Comparison of ENCODE assay signal across 1 cellular context in genomic region chr18:48488388-48488850, GRCh38.
TF ChIP-seq lines count a peak whose summit lies in the region.

No MANE protein-coding gene starts in this region.

TF ChIP-seq in HepG2, 621 proteins besides CTCF, POLR2A, EP300 and RAD21 (continued from another document and continues in another):
- TF ChIP-seq RERE (CRISPR knock-in tag; IDR thresholded peaks at IDR 0.05; ENCODE audit: low read depth) (peak; percentile 75; the same call in 1 of the 2 replicates), ZSCAN20 (CRISPR knock-in tag; IDR thresholded peaks at IDR 0.05; ENCODE audit: borderline replicate concordance) (no peak), ZMAT5 (CRISPR knock-in tag; IDR thresholded peaks at IDR 0.05; ENCODE audit: borderline replicate concordance, low read depth) (no peak), TFDP1 (CRISPR knock-in tag; IDR thresholded peaks at IDR 0.05; ENCODE audit: borderline replicate concordance) (peak; percentile 13; the same call in 1 of the 2 replicates), ZNF782 (CRISPR knock-in tag; IDR thresholded peaks at IDR 0.05; ENCODE audit: borderline replicate concordance) (no peak), IRF2 (CRISPR knock-in tag; IDR thresholded peaks at IDR 0.05) (peak; percentile 50; the same call in 1 of the 2 replicates), CCDC6 (CRISPR knock-in tag; IDR thresholded peaks at IDR 0.05) (no peak), ZNF83 (CRISPR knock-in tag; IDR thresholded peaks at IDR 0.05; ENCODE audit: borderline replicate concordance) (no peak), MXD4 (CRISPR knock-in tag; IDR thresholded peaks at IDR 0.05) (no peak; the same call in 1 of the 2 replicates), RNF2 (conservative IDR thresholded peaks at IDR 0.05; ENCODE audit: low read depth) (no peak), HOXA3 (CRISPR knock-in tag; IDR thresholded peaks at IDR 0.05) (peak; percentile 81), MATR3 (CRISPR knock-in tag; IDR thresholded peaks at IDR 0.05) (no peak), ZNF503 (CRISPR knock-in tag; IDR thresholded peaks at IDR 0.05) (peak; percentile 84), ETV6 (CRISPR knock-in tag; conservative IDR thresholded peaks at IDR 0.05) (no peak), ZFP36 (IDR thresholded peaks at IDR 0.05; ENCODE audit: borderline replicate concordance, low read depth, low read length, partially characterized antibody) (no peak), MED8 (CRISPR knock-in tag; IDR thresholded peaks at IDR 0.05; ENCODE audit: insufficient replicate concordance) (no peak), ZNF597 (CRISPR knock-in tag; IDR thresholded peaks at IDR 0.05) (no peak), THAP11 (CRISPR knock-in tag; IDR thresholded peaks at IDR 0.05) (peak; percentile 67; the same call in 1 of the 2 replicates), ZNF225 (CRISPR knock-in tag; IDR thresholded peaks at IDR 0.05) (no peak), ZNF569 (CRISPR knock-in tag; IDR thresholded peaks at IDR 0.05; ENCODE audit: borderline replicate concordance) (no peak), ZSCAN9 (CRISPR knock-in tag; IDR thresholded peaks at IDR 0.05; ENCODE audit: borderline replicate concordance) (peak; percentile 89; the same call in 1 of the 2 replicates), KDM5A (IDR thresholded peaks at IDR 0.05; ENCODE audit: borderline replicate concordance, low read length) (no peak), GPBP1L1 (CRISPR knock-in tag; IDR thresholded peaks at IDR 0.05) (no peak), SRSF9 (IDR thresholded peaks at IDR 0.05; ENCODE audit: borderline replicate concordance, insufficient read depth, low read depth, low read length, poor library complexity, severe bottlenecking) (no peak), ZNF549 (CRISPR knock-in tag; IDR thresholded peaks at IDR 0.05) (no peak), ZNF652 (CRISPR knock-in tag; IDR thresholded peaks at IDR 0.05; ENCODE audit: borderline replicate concordance, low read depth) (no peak), CENPBD1 (CRISPR knock-in tag; IDR thresholded peaks at IDR 0.05; ENCODE audit: borderline replicate concordance, low read depth) (no peak), ZNF615 (CRISPR knock-in tag; IDR thresholded peaks at IDR 0.05; ENCODE audit: borderline replicate concordance) (no peak), ZNF577 (CRISPR knock-in tag; IDR thresholded peaks at IDR 0.05; ENCODE audit: borderline replicate concordance, low read depth) (no peak)
- TF ChIP-seq, protein P1, sequence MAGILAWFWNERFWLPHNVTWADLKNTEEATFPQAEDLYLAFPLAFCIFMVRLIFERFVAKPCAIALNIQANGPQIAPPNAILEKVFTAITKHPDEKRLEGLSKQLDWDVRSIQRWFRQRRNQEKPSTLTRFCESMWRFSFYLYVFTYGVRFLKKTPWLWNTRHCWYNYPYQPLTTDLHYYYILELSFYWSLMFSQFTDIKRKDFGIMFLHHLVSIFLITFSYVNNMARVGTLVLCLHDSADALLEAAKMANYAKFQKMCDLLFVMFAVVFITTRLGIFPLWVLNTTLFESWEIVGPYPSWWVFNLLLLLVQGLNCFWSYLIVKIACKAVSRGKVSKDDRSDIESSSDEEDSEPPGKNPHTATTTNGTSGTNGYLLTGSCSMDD (CRISPR knock-in tag; IDR thresholded peaks at IDR 0.05), result no peak
- TF ChIP-seq, protein P2, sequence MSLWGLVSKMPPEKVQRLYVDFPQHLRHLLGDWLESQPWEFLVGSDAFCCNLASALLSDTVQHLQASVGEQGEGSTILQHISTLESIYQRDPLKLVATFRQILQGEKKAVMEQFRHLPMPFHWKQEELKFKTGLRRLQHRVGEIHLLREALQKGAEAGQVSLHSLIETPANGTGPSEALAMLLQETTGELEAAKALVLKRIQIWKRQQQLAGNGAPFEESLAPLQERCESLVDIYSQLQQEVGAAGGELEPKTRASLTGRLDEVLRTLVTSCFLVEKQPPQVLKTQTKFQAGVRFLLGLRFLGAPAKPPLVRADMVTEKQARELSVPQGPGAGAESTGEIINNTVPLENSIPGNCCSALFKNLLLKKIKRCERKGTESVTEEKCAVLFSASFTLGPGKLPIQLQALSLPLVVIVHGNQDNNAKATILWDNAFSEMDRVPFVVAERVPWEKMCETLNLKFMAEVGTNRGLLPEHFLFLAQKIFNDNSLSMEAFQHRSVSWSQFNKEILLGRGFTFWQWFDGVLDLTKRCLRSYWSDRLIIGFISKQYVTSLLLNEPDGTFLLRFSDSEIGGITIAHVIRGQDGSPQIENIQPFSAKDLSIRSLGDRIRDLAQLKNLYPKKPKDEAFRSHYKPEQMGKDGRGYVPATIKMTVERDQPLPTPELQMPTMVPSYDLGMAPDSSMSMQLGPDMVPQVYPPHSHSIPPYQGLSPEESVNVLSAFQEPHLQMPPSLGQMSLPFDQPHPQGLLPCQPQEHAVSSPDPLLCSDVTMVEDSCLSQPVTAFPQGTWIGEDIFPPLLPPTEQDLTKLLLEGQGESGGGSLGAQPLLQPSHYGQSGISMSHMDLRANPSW (CRISPR knock-in tag; IDR thresholded peaks at IDR 0.05; ENCODE audit: borderline replicate concordance), result no peak
